In genomic region chr11:65505434-65506315, GRCh38 we compare ENCODE assay signal across 8 cellular contexts.
A peak's percentile ranks its signal among the peaks of the same experiment; 100 is the strongest.
DNase-seq lines count a peak whose midpoint lies in the region; ATAC-seq and TF ChIP-seq lines count a peak whose summit lies in the region.

No MANE protein-coding gene starts in this region.

- H3K4me3 ChIP-seq in mucosa of rectum (ENCODE audit: low read length in 2 of 2): peak overlapping the region; percentile 97 to 100

- no peak for TF ChIP-seq CTCF in C4-2B (conservative IDR thresholded peaks at IDR 0.05)

- H3K36me3 ChIP-seq in mucosa of rectum (ENCODE audit: control insufficient read depth in 2 of 2, insufficient read depth in 2 of 2, low read length in 2 of 2): peaks cover 57 to 59% of the 10 kb centered on the region in 2 donors

- no peaks in the 10 kb centered on the region for H3K9me3 ChIP-seq in mucosa of rectum (ENCODE audit: control insufficient read depth in 2 of 2, low read length in 2 of 2)

- no peaks in the 10 kb centered on the region for H3K27me3 ChIP-seq in mucosa of rectum (ENCODE audit: control insufficient read depth in 2 of 2, insufficient read depth in 2 of 2, low read length in 2 of 2)

- DNase-seq in KBM-7 (peak; percentile 51), NCI-H1092 (lab: John Stamatoyannopoulos, UW) (no peak), SW 1271 (lab: John Stamatoyannopoulos, UW) (no peak)
- DNase-seq in central memory CD4-positive, alpha-beta T cell: peak; percentile 9

- peaks cover 32 to 44% of the 10 kb centered on the region in 2 donors for H3K4me1 ChIP-seq in mucosa of rectum (ENCODE audit: control insufficient read depth in 2 of 2, insufficient read depth in 2 of 2, low read length in 2 of 2)

- in situ Hi-C loops in KBM-7 (cut with MboI; ENCODE audit: low pct_unique_long_range_greater_than_20kb, low sequenced_read_pairs): no loop called here

- no peak for ATAC-seq in GM18858 (IDR thresholded peaks at IDR 0.05; ENCODE audit: unreplicated experiment)
- ATAC-seq in GM19351 (IDR thresholded peaks at IDR 0.05; ENCODE audit: unreplicated experiment): no peak

- H3K27ac ChIP-seq in C4-2B (peak overlapping the region; percentile 48), mucosa of rectum (ENCODE audit: low read depth in 2 of 2, low read length in 2 of 2) (peak overlapping the region; percentile 72 to 100)

- peak overlapping the region; percentile 98 to 100 for H3K9ac ChIP-seq in mucosa of rectum (ENCODE audit: low read depth in 1 of 2, low read length in 2 of 2)

Comparison
In these comparisons a context has a peak if more than half of its experiments do, and no peak if none do; other contexts are left out.
1. DNase-seq: peak in KBM-7 (single experiment) and central memory CD4-positive, alpha-beta T cell (single experiment); none in NCI-H1092 (single experiment) and SW 1271 (0 of 2).